ENCODE assay signal across 8 cellular contexts in the genomic region with DNA sequence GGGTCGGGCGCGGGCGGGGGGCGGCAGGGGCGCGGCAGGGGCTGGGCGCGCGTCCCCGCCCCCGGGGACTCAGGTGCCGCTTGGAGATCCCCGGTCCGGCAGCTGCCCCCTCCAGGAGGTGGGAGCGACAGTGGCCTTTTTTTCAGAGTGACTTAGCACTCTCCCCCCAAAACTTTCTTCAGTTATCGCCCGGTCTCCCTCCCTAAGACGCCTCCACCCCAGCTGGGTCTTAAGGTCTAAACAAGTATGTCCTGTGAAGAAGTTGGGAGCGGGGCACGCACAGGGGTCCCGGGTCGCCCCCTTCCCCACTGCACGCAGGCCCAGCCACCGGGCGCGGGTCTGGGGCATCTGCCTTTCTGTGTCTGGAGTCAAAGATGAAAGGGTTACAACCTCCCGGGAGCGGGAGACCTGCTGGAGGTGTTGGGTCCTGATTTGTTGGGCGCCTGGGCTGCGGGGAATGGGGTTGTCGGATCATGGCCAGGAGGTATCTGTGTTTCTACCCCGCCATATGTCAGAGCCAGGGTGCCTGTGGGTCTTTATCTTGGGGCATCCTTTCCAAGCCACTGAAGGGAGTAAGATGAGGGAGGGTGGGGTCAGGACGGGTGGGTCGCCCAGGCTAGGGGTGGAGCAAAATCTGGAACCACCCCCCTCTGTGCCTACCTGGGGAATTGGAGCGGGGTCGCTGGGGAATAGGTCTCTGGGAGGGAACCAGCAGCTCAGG. TPM values are rescaled to one million over a fixed set of nuclear protein-coding genes. Genes with fewer than 3 reads are reported as not detected.
A peak's percentile ranks its signal among the peaks of the same experiment; 100 is the strongest.
DNase-seq lines count a peak whose midpoint lies in the region; ATAC-seq, FAIRE-seq and TF ChIP-seq lines count a peak whose summit lies in the region.

No MANE protein-coding gene starts in this region.

- H3K4me1 ChIP-seq in CD8-positive, alpha-beta T cell (ENCODE audit: insufficient read depth, low read length), result peaks cover 56% of the 10 kb centered on the region
- H3K4me1 ChIP-seq in OCI-LY1 (ENCODE audit: insufficient read depth, low read length, severe bottlenecking) (peaks cover 52% of the 10 kb centered on the region), K562 (replicated peaks in 1 of 2; ENCODE audit: control insufficient read depth in 2 of 2, insufficient read depth in 2 of 2, low read length in 2 of 2) (peaks cover 48 to 64% of the 10 kb centered on the region in 2 experiments), thymus (ENCODE audit: control insufficient read depth, insufficient read depth, low read length) (peaks cover 47% of the 10 kb centered on the region)

- H3K27ac Mint-ChIP-seq in CD8-positive, alpha-beta T cell, result peak overlapping the region; percentile 100
- H3K27ac Mint-ChIP-seq in memory B cell, result peak overlapping the region; percentile 98

- DNase-seq in CD8-positive, alpha-beta T cell, result peak in 5 of 7 experiments; percentile 54 to 77 (median 65)
- DNase-seq in K562 (ENCODE audit: extremely low read depth in 1 of 4, low spot score in 3 of 4), result peak; percentile 56 to 79 (median 71)
- DNase-seq in memory B cell (ENCODE audit: low spot score in 2 of 2), result no peak
- no peak for DNase-seq in NCI-H1092 treated with DMSO at 0.1 percent for 48 hours (lab: John Stamatoyannopoulos, UW)
- DNase-seq in GM19240 (ENCODE audit: insufficient read length, low spot score), result no peak

- ATAC-seq in CD8-positive, alpha-beta T cell, result no peak
- ATAC-seq in K562 (no peak; the same call in 2 of the 3 replicates), memory B cell (ENCODE audit: low read depth) (no peak), HG03521 (IDR thresholded peaks at IDR 0.05; ENCODE audit: unreplicated experiment) (no peak)

- H3K36me3 Mint-ChIP-seq in CD8-positive, alpha-beta T cell, result peaks cover 37% of the 10 kb centered on the region
- peaks cover 4% of the 10 kb centered on the region for H3K36me3 Mint-ChIP-seq in memory B cell

- H3K9me3 ChIP-seq in CD8-positive, alpha-beta T cell (ENCODE audit: low read length), result no peaks in the 10 kb centered on the region
- no peaks in the 10 kb centered on the region for H3K9me3 ChIP-seq in OCI-LY1 (ENCODE audit: low read length)
- no peaks in the 10 kb centered on the region for H3K9me3 ChIP-seq in K562 (replicated peaks; ENCODE audit: control insufficient read depth, insufficient read depth, low read depth, low read length)
- no peaks in the 10 kb centered on the region for H3K9me3 ChIP-seq in thymus (ENCODE audit: control insufficient read depth)

- no peaks in the 10 kb centered on the region for H3K27me3 ChIP-seq in CD8-positive, alpha-beta T cell (ENCODE audit: insufficient read depth, low read length)
- H3K27me3 ChIP-seq in OCI-LY1 (ENCODE audit: insufficient read depth, low read length) (no peaks in the 10 kb centered on the region; the same call in 1 of the 2 replicates), K562 (ENCODE audit: control insufficient read depth in 2 of 2, insufficient read depth in 2 of 2, low read length in 2 of 2) (no peaks in the 10 kb centered on the region), thymus (ENCODE audit: control insufficient read depth, insufficient read depth) (no peaks in the 10 kb centered on the region)

- no peak for FAIRE-seq in K562 (lab: Jason Lieb, UNC)

- TF ChIP-seq EP300 in K562 (IDR thresholded peaks at IDR 0.05; ENCODE audit: low read length), result no peak

- no peaks in the 10 kb centered on the region for H3K9me2 ChIP-seq in OCI-LY1 (ENCODE audit: low read depth, low read length)

- peak overlapping the region; percentile 95 for H3K4me2 ChIP-seq in OCI-LY1 (ENCODE audit: low read length)
- peak overlapping the region; percentile 65 for H3K4me2 ChIP-seq in K562 (ENCODE audit: insufficient read depth, low read length)

- H3K36me3 ChIP-seq in CD8-positive, alpha-beta T cell (ENCODE audit: insufficient read depth, low read length), result no peaks in the 10 kb centered on the region
- H3K36me3 ChIP-seq in OCI-LY1 (ENCODE audit: insufficient read depth, low read length) (no peaks in the 10 kb centered on the region), K562 (ENCODE audit: control insufficient read depth, insufficient read depth, low read length) (no peaks in the 10 kb centered on the region), thymus (ENCODE audit: control insufficient read depth, insufficient read depth) (no peaks in the 10 kb centered on the region)

- no peaks in the 10 kb centered on the region for H3K79me2 ChIP-seq in OCI-LY1 (ENCODE audit: insufficient read depth, low read length)
- H3K79me2 ChIP-seq in K562 (ENCODE audit: control insufficient read depth, insufficient read depth, low read length), result peaks cover 53% of the 10 kb centered on the region

- CTCF ChIA-PET in CD8-positive, alpha-beta T cell (lab: Charles Lee), result interaction anchor here (0.6 to 28.6 kb wide), 6 partner anchors 21 to 164 kb away, joined by 4 to 1097 read pairs (median 48); no protein-coding TSS in a partner anchor
- CTCF ChIA-PET in K562 (lab: Yijun Ruan, JAX; ENCODE audit: low intra/inter-chr PET ratio), result no interaction called here

- no peak for TF ChIP-seq POLR2A in K562 (conservative IDR thresholded peaks at IDR 0.05)

- BruUV-seq in K562 (replicated peaks; lab: Mats Ljungman, UMichigan), result no TSS peak

- H3K4me1 Mint-ChIP-seq in CD8-positive, alpha-beta T cell (ENCODE audit: low read depth), result peaks cover 53% of the 10 kb centered on the region
- peaks cover 64% of the 10 kb centered on the region for H3K4me1 Mint-ChIP-seq in memory B cell

- WGBS in K562 (ENCODE audit: insufficient coverage, low coverage, missing lambda C conversion rate), result 2% methylated on average over 21 of the region's 37 CpGs
- WGBS in thymus, result under 1% methylated on average over 37 of the region's 37 CpGs

- intact Hi-C loops in CD8-positive, alpha-beta T cell (cut with DNase I, micrococcal nuclease), result no loop called here
- intact Hi-C loops in K562 (cut with micrococcal nuclease), result no loop called here

- TF ChIP-seq RAD21 in K562 (CRISPR knock-in tag; conservative IDR thresholded peaks at IDR 0.05 in 1 of 2, IDR thresholded peaks at IDR 0.05 in 1 of 2), result no peak

- peak overlapping the region; percentile 100 for H3K4me3 Mint-ChIP-seq in CD8-positive, alpha-beta T cell
- H3K4me3 Mint-ChIP-seq in memory B cell, result peak overlapping the region; percentile 92

- TF ChIP-seq CTCF in CD8-positive, alpha-beta T cell (IDR thresholded peaks at IDR 0.05), result no peak
- TF ChIP-seq CTCF in OCI-LY1 (IDR thresholded peaks at IDR 0.05; ENCODE audit: low read length) (no peak), K562 (IDR thresholded peaks at IDR 0.05 in 2 of 3, conservative IDR thresholded peaks at IDR 0.05 in 1 of 3; ENCODE audit: insufficient read depth in 2 of 3, low read depth in 1 of 3, low read length in 3 of 3) (no peak)

- H3K9me3 Mint-ChIP-seq in CD8-positive, alpha-beta T cell, result no peaks in the 10 kb centered on the region
- H3K9me3 Mint-ChIP-seq in memory B cell, result no peaks in the 10 kb centered on the region

- H3K9ac ChIP-seq in OCI-LY1 (ENCODE audit: low read length) (peak overlapping the region; percentile 79), K562 (ENCODE audit: insufficient read depth in 1 of 2, low read depth in 2 of 2, low read length in 2 of 2) (peak overlapping the region; percentile 44 to 89)

- in situ Hi-C loops in K562 (cut with MboI), result no loop called here

- H3K27ac ChIP-seq in CD8-positive, alpha-beta T cell (ENCODE audit: low read depth, low read length), result peak overlapping the region; percentile 97
- H3K27ac ChIP-seq in OCI-LY1 (ENCODE audit: low read depth, low read length, poor library complexity, severe bottlenecking), result peak overlapping the region; percentile 95
- H3K27ac ChIP-seq in K562 (ENCODE audit: extremely low read depth, low read depth, low read length), result peak overlapping the region; percentile 68; the same call in 1 of the 3 replicates
- H3K27ac ChIP-seq in thymus (ENCODE audit: low read depth), result peak overlapping the region; percentile 99

- H4K20me1 ChIP-seq in OCI-LY1 (ENCODE audit: insufficient read depth, low read length) (no peaks in the 10 kb centered on the region), K562 (replicated peaks; ENCODE audit: control insufficient read depth, insufficient read depth, low read length) (no peaks in the 10 kb centered on the region)

- peak overlapping the region; percentile 84 for H3K4me3 ChIP-seq in CD8-positive, alpha-beta T cell (ENCODE audit: low read depth, low read length)
- peak overlapping the region; percentile 80 for H3K4me3 ChIP-seq in OCI-LY1 (ENCODE audit: low read depth, low read length, poor library complexity, severe bottlenecking)
- H3K4me3 ChIP-seq in K562, result peak overlapping the region; percentile 61
- H3K4me3 ChIP-seq in thymus (ENCODE audit: low read length), result peak overlapping the region; percentile 100

- H3F3A ChIP-seq in OCI-LY1 (ENCODE audit: insufficient read depth, low read length), result peaks cover 3% of the 10 kb centered on the region; the same call in 1 of the 2 replicates

- H2AFZ ChIP-seq in OCI-LY1 (ENCODE audit: low read length) (no peak overlapping the region), K562 (ENCODE audit: low read depth, low read length) (peak overlapping the region; percentile 36; the same call in 1 of the 2 replicates)

- POLR2A ChIA-PET in CD8-positive, alpha-beta T cell (lab: Charles Lee), result interaction anchor here (0.6 to 6.0 kb wide), 9 partner anchors 8 to 95 kb away, joined by 3 to 98 read pairs (median 6); partner anchors contain the start of genes HEXIM1 and MAP3K14
- POLR2A ChIA-PET in K562 (lab: Yijun Ruan, JAX), result interaction anchor here (0.6 kb wide), 3 partner anchors 70 to 341 kb away, joined by 3 to 5 read pairs (median 3); partner anchors contain the start of gene HEXIM1

- H3K9me1 ChIP-seq in K562 (ENCODE audit: control insufficient read depth, insufficient read depth, low read length), result no peaks in the 10 kb centered on the region

- no peaks in the 10 kb centered on the region for H3K27me3 Mint-ChIP-seq in CD8-positive, alpha-beta T cell (ENCODE audit: low read depth)
- H3K27me3 Mint-ChIP-seq in memory B cell, result no peaks in the 10 kb centered on the region

RNA-seq across cellular contexts. Expression of gene FMNL1, which starts 0.7 kb away (rescaled TPM):
- 100 to 1,000 TPM; 527 to 558 TPM for total RNA-seq in CD8-positive, alpha-beta T cell
- total RNA-seq in K562 (2011; cell fraction: chromatin; rRNA removed; ENCODE audit: low replicate concordance), result 52.9 and 134 TPM in 2 replicates
- 50.8 and 62.5 TPM in 2 replicates for total RNA-seq in K562 (2011; cell fraction: nucleolus; rRNA removed)
- total RNA-seq in K562 (2011; cell fraction: nucleoplasm; rRNA removed), result 48.8 and 58.4 TPM in 2 replicates
- total RNA-seq in K562 (2014; rRNA removed) (6.9 and 10.1 TPM in 2 replicates), K562 (2014; rRNA removed; fragmentation: Illumina TruSeq; extraction: Trizol) (5.7 and 5.8 TPM in 2 replicates), K562 (2015; rRNA removed; fragmentation: Illumina TruSeq; extraction: Trizol) (8.3 and 10.7 TPM in 2 replicates), K562 (2021) (32.1 and 36.6 TPM in 2 replicates)
- polyA plus RNA-seq in K562 (2011; rRNA removed) (7.7 TPM in 2 replicates), K562 (2014; fragmentation: Illumina TruSeq; extraction: Trizol) (24.1 and 31.8 TPM in 2 replicates), K562 (2014; fragmentation: Nextera tagmentation; extraction: Ambion mirVana) (1 to 10 TPM in 1 of 2 experiments, under 1 TPM in 1; 0.70 to 1.3 TPM), K562 (2014; rRNA removed) (16.6 and 16.9 TPM in 2 replicates), thymus (79.5 TPM)
- polyA plus RNA-seq in K562 (2011; cell fraction: cytosol; rRNA removed), result 6.3 and 8.7 TPM in 2 replicates
- polyA plus RNA-seq in K562 (2011; cell fraction: nucleus; rRNA removed), result 57.8 and 61.3 TPM in 2 replicates
- polyA plus RNA-seq in K562 (2012), result 40.6 and 95.2 TPM in 2 replicates
- 3.6 and 10.5 TPM in 2 replicates for polyA minus RNA-seq in K562 (2011; rRNA and poly(A)+ RNA removed)
- 19.9 and 27.9 TPM in 2 replicates for polyA minus RNA-seq in K562 (2011; cell fraction: cytosol; rRNA and poly(A)+ RNA removed)
- 14.5 and 19.8 TPM in 2 replicates for polyA minus RNA-seq in K562 (2011; cell fraction: nucleus; rRNA and poly(A)+ RNA removed)

RNA-seq across cellular contexts. Expression of gene SPATA32, which starts 39.5 kb away (rescaled TPM):
- under 1 TPM in 1 of 2 experiments, not detected in 1; 0.22 TPM for total RNA-seq in CD8-positive, alpha-beta T cell
- 0.30 and 0.49 TPM in 2 replicates for total RNA-seq in K562 (2011; cell fraction: chromatin; rRNA removed; ENCODE audit: low replicate concordance)
- total RNA-seq in K562 (2011; cell fraction: nucleolus; rRNA removed), result 0.17 and 0.26 TPM in 2 replicates
- total RNA-seq in K562 (2011; cell fraction: nucleoplasm; rRNA removed), result 0.29 TPM in 1 of 2 replicates, not detected in the other
- total RNA-seq in K562 (2014; rRNA removed) (not detected in 2 replicates), K562 (2014; rRNA removed; fragmentation: Illumina TruSeq; extraction: Trizol) (not detected in 2 replicates), K562 (2015; rRNA removed; fragmentation: Illumina TruSeq; extraction: Trizol) (not detected in 2 replicates), K562 (2021) (not detected in 2 replicates)
- polyA plus RNA-seq in K562 (2011; rRNA removed) (not detected in 2 replicates), K562 (2014; fragmentation: Illumina TruSeq; extraction: Trizol) (not detected in 2 replicates), K562 (2014; fragmentation: Nextera tagmentation; extraction: Ambion mirVana) (under 1 TPM; 0.03 to 0.06 TPM), K562 (2014; rRNA removed) (not detected in 2 replicates), thymus (0.21 TPM)
- not detected in 2 replicates for polyA plus RNA-seq in K562 (2011; cell fraction: cytosol; rRNA removed)
- not detected in 2 replicates for polyA plus RNA-seq in K562 (2011; cell fraction: nucleus; rRNA removed)
- 0.18 and 0.30 TPM in 2 replicates for polyA plus RNA-seq in K562 (2012)
- polyA minus RNA-seq in K562 (2011; rRNA and poly(A)+ RNA removed), result not detected in 2 replicates
- polyA minus RNA-seq in K562 (2011; cell fraction: cytosol; rRNA and poly(A)+ RNA removed), result not detected in 2 replicates
- polyA minus RNA-seq in K562 (2011; cell fraction: nucleus; rRNA and poly(A)+ RNA removed), result not detected in 2 replicates

Comparison
In these comparisons a context has a peak if more than half of its experiments do, and no peak if none do; other contexts are left out.
1. DNase-seq: peak in CD8-positive, alpha-beta T cell (5 of 7) and K562 (4 of 4); none in memory B cell (0 of 2), NCI-H1092 treated with DMSO at 0.1 percent for 48 hours (single experiment) and GM19240 (single experiment).
2. Peak in every context shown above with its lines, with median percentiles within 50 percentile points of each other: H3K27ac ChIP-seq and H3K4me3 ChIP-seq.